Comparison of ENCODE assay signal across 28 cellular contexts in genomic region chr13:98112456-98112855, GRCh38.
"Had no signal": no experiment of that assay in that cellular context is flagged by ENCODE, and none has a peak within 500 bp of the region (broad histone marks: within the 10 kb centered on the region; RNA-seq: fewer than 3 reads in every experiment).

No MANE protein-coding gene starts in this region.

- H3K4me3 ChIP-seq: left ventricle myocardium inferior, lung, neural progenitor cell, ovary, right atrium auricular region, skin epidermis, stomach, testis, thyroid gland, transverse colon, upper lobe of left lung, vagina had no signal

- H3K4me2 ChIP-seq: neural progenitor cell had no signal

- H3K27me3 ChIP-seq: neural progenitor cell, neutrophil, ovary, right atrium auricular region, stomach, testis, thyroid gland, transverse colon, upper lobe of left lung, vagina had no signal

- H3K27me3 Mint-ChIP-seq: progenitor cell of endocrine pancreas had no signal

- H3K4me3 Mint-ChIP-seq: mesothelial cell of epicardium; naive B cell; natural killer cell; nephron progenitor cell; neural progenitor cell; stimulated activated naive B cell treated with anti-CD40 and anti-IgM and Interleukin-4, amounts not matched to agents 10 μg/mL and 1 μg/mL and 100 μg/mL, for 72 hours had no signal

- H3K9me3 Mint-ChIP-seq: mesothelial cell of epicardium; natural killer cell; stimulated activated naive B cell treated with anti-CD40 and anti-IgM and Interleukin-4, amounts not matched to agents 10 μg/mL and 1 μg/mL and 100 μg/mL, for 72 hours had no signal

- H3K4me1 ChIP-seq: left ventricle myocardium inferior, neural progenitor cell, right atrium auricular region, stomach, testis, transverse colon, upper lobe of left lung, vagina had no signal

- ATAC-seq: natural killer cell; sciatic nerve; stimulated activated naive B cell treated with anti-CD40 and anti-IgM and Interleukin-4, amounts not matched to agents 10 μg/mL and 1 μg/mL and 100 μg/mL, for 72 hours; stimulated activated naive CD8-positive, alpha-beta T cell treated with anti-CD3 and anti-CD28 coated beads, Interleukin-15, Interleukin-2, amounts not matched to agents 100 U/mL and 50 U/mL, for 24 hours had no signal

- DNase-seq: islet precursor cell; left ventricle myocardium inferior; mesendoderm; naive B cell; natural killer cell; nephron progenitor cell; occipital lobe; ovary; stimulated activated CD4-positive, alpha-beta T cell treated with anti-CD3 and anti-CD28 coated beads, Interleukin-12 subunit alpha, Interleukin-12 subunit beta, amount 100 ng/mL, for 4 hours; stimulated activated CD4-positive, alpha-beta T cell treated with anti-CD3 and anti-CD28 coated beads, Interleukin-15, amount 100 ng/mL, for 24 hours; stimulated activated CD4-positive, alpha-beta T cell treated with anti-CD3 and anti-CD28 coated beads, Interleukin-2, amount 100 ng/mL, for 24 hours; stimulated activated CD4-positive, alpha-beta T cell treated with anti-CD3 and anti-CD28 coated beads, Interleukin-4, amount 100 ng/mL, for 1 hour; stimulated activated naive B cell treated with anti-CD40 and anti-IgM and Interleukin-4, amounts not matched to agents 10 μg/mL and 1 μg/mL and 100 μg/mL, for 72 hours; stimulated activated naive CD8-positive, alpha-beta T cell treated with anti-CD3 and anti-CD28 coated beads, Interleukin-15, Interleukin-2, amounts not matched to agents 100 U/mL and 50 U/mL, for 24 hours; stomach; testis; thyroid gland; transverse colon; upper lobe of left lung had no signal

- H3K27ac ChIP-seq: left ventricle myocardium inferior, neural progenitor cell, neutrophil, ovary, right atrium auricular region, skin epidermis, stomach, testis, thyroid gland, transverse colon, upper lobe of left lung, vagina had no signal

- H3K27ac Mint-ChIP-seq: mesothelial cell of epicardium; naive B cell; natural killer cell; nephron progenitor cell; neural progenitor cell; progenitor cell of endocrine pancreas; stimulated activated naive B cell treated with anti-CD40 and anti-IgM and Interleukin-4, amounts not matched to agents 10 μg/mL and 1 μg/mL and 100 μg/mL, for 72 hours had no signal

- H3K4me1 Mint-ChIP-seq: naive B cell; natural killer cell; nephron progenitor cell; stimulated activated naive B cell treated with anti-CD40 and anti-IgM and Interleukin-4, amounts not matched to agents 10 μg/mL and 1 μg/mL and 100 μg/mL, for 72 hours had no signal

- H3K36me3 ChIP-seq: left ventricle myocardium inferior, neural progenitor cell, neutrophil, ovary, right atrium auricular region, stomach, thyroid gland, transverse colon, upper lobe of left lung, vagina had no signal

- H3K36me3 Mint-ChIP-seq: mesothelial cell of epicardium; naive B cell; natural killer cell; neural progenitor cell; stimulated activated naive B cell treated with anti-CD40 and anti-IgM and Interleukin-4, amounts not matched to agents 10 μg/mL and 1 μg/mL and 100 μg/mL, for 72 hours had no signal

- H2AFZ ChIP-seq: neural progenitor cell had no signal

- H3K9ac ChIP-seq: neural progenitor cell had no signal

- H3K9me3 ChIP-seq: left ventricle myocardium inferior, neutrophil, right atrium auricular region, testis, thyroid gland, transverse colon, upper lobe of left lung, vagina had no signal
